ENCODE assay signal across 30 cellular contexts in genomic region chr10:78713659-78714058, GRCh38.
"Had no signal": no experiment of that assay in that cellular context is flagged by ENCODE, and none has a peak within 500 bp of the region (broad histone marks: within the 10 kb centered on the region; RNA-seq: fewer than 3 reads in every experiment).

No MANE protein-coding gene starts in this region.

- H3K4me1 Mint-ChIP-seq: immature natural killer cell; naive thymus-derived CD8-positive, alpha-beta T cell; stimulated activated memory B cell treated with anti-CD40 and anti-IgM and Interleukin-4, amounts not matched to agents 10 μg/mL and 1 μg/mL and 100 μg/mL, for 72 hours; stimulated activated naive CD8-positive, alpha-beta T cell treated with anti-CD3 and anti-CD28 coated beads, Interleukin-15, amount 100 ng/mL, for 72 hours had no signal

- H3K27ac ChIP-seq: left lung, lower lobe of right lung, neural progenitor cell, neutrophil, ovary, right atrium auricular region, right lobe of liver, transverse colon, upper lobe of left lung, vagina had no signal

- H3K36me3 ChIP-seq: left lung, lower lobe of right lung, neural progenitor cell, neutrophil, ovary, right atrium auricular region, right lobe of liver, transverse colon, upper lobe of left lung, vagina had no signal

- H3K9me3 Mint-ChIP-seq: immature natural killer cell, nephron, neural progenitor cell had no signal

- H2AFZ ChIP-seq: neural progenitor cell had no signal

- ATAC-seq: left colon; lower lobe of right lung; naive thymus-derived CD8-positive, alpha-beta T cell; right lobe of liver; stimulated activated memory B cell treated with anti-CD40 and anti-IgM and Interleukin-4, amounts not matched to agents 10 μg/mL and 1 μg/mL and 100 μg/mL, for 72 hours; stimulated activated naive CD8-positive, alpha-beta T cell treated with anti-CD3 and anti-CD28 coated beads, Interleukin-15, amount 100 ng/mL, for 72 hours had no signal

- H3K4me3 ChIP-seq: left lung, lower lobe of right lung, neural progenitor cell, ovary, right atrium auricular region, right lobe of liver, smooth muscle cell, transverse colon, upper lobe of left lung, vagina had no signal

- DNase-seq: hypothalamus; immature natural killer cell; kidney; left colon; left lung; lower lobe of right lung; mammary epithelial cell; mesendoderm; midbrain; naive thymus-derived CD8-positive, alpha-beta T cell; occipital lobe; ovary; right lobe of liver; stimulated activated CD4-positive, alpha-beta T cell treated with anti-CD3 and anti-CD28 coated beads, Interleukin-1b, Interleukin-23, amount 100 ng/mL, for 48 hours; stimulated activated CD4-positive, alpha-beta T cell treated with anti-CD3 and anti-CD28 coated beads, Interleukin-2, amount 100 ng/mL, for 48 hours; stimulated activated CD4-positive, alpha-beta T cell treated with anti-CD3 and anti-CD28 coated beads, Interleukin-4, amount 100 ng/mL, for 4 hours; stimulated activated CD8-positive, alpha-beta memory T cell treated with anti-CD3 and anti-CD28 coated beads, Interleukin-4, amount 100 ng/mL, for 48 hours; stimulated activated naive CD4-positive, alpha-beta T cell treated with Interleukin-2 at 50 U/mL for 16 hours; stimulated activated naive CD8-positive, alpha-beta T cell treated with anti-CD3 and anti-CD28 coated beads, Interleukin-15, amount 100 ng/mL, for 72 hours; transverse colon; upper lobe of left lung had no signal

- H3K4me3 Mint-ChIP-seq: immature natural killer cell; naive thymus-derived CD8-positive, alpha-beta T cell; nephron; neural progenitor cell; stimulated activated memory B cell treated with anti-CD40 and anti-IgM and Interleukin-4, amounts not matched to agents 10 μg/mL and 1 μg/mL and 100 μg/mL, for 72 hours; stimulated activated naive CD8-positive, alpha-beta T cell treated with anti-CD3 and anti-CD28 coated beads, Interleukin-15, amount 100 ng/mL, for 72 hours had no signal

- H3K36me3 Mint-ChIP-seq: immature natural killer cell; neural progenitor cell; stimulated activated memory B cell treated with anti-CD40 and anti-IgM and Interleukin-4, amounts not matched to agents 10 μg/mL and 1 μg/mL and 100 μg/mL, for 72 hours had no signal

- H3K9me3 ChIP-seq: left lung, lower lobe of right lung, neutrophil, ovary, right atrium auricular region, right lobe of liver, transverse colon, upper lobe of left lung, vagina had no signal

- H3K4me2 ChIP-seq: neural progenitor cell, smooth muscle cell had no signal

- FAIRE-seq: islet of Langerhans, kidney had no signal

- H3K9ac ChIP-seq: neural progenitor cell had no signal

- H3K27me3 ChIP-seq: left lung, neural progenitor cell, neutrophil, ovary, right atrium auricular region, right lobe of liver, transverse colon, upper lobe of left lung, vagina had no signal

- H3K27ac Mint-ChIP-seq: immature natural killer cell; naive thymus-derived CD8-positive, alpha-beta T cell; nephron; neural progenitor cell; progenitor cell of endocrine pancreas; stimulated activated memory B cell treated with anti-CD40 and anti-IgM and Interleukin-4, amounts not matched to agents 10 μg/mL and 1 μg/mL and 100 μg/mL, for 72 hours; stimulated activated naive CD8-positive, alpha-beta T cell treated with anti-CD3 and anti-CD28 coated beads, Interleukin-15, amount 100 ng/mL, for 72 hours had no signal

- H3K4me1 ChIP-seq: left lung, lower lobe of right lung, neural progenitor cell, right lobe of liver, transverse colon, upper lobe of left lung, vagina had no signal

- H3K27me3 Mint-ChIP-seq: stimulated activated naive CD8-positive, alpha-beta T cell treated with anti-CD3 and anti-CD28 coated beads, Interleukin-15, amount 100 ng/mL, for 72 hours had no signal
